ENCODE assay signal across 1 cellular context in the genomic region with DNA sequence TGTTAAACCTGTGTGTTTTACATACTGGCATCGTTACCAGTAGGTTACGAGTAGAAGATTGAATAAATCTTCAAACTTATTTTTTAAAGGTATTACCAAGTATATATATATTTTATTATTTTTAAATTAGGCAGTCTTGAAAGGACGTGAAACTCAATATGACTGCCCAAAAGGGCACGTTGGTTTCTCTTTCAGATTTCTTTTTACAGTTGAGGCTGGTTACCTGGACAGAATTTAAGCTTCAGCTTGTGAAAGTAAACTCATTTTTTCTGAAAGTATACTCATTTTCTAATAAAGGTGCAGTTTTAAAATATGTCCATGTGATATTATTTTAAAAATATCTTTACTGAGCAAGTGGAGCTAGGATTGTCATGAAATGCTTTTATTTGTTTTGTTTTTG.
TF ChIP-seq lines count a peak whose summit lies in the region.

No MANE protein-coding gene starts in this region.

TF ChIP-seq in SK-N-SH, 30 proteins besides CTCF, POLR2A, EP300 and RAD21 (continued from another document):
- TF ChIP-seq, protein P1, sequence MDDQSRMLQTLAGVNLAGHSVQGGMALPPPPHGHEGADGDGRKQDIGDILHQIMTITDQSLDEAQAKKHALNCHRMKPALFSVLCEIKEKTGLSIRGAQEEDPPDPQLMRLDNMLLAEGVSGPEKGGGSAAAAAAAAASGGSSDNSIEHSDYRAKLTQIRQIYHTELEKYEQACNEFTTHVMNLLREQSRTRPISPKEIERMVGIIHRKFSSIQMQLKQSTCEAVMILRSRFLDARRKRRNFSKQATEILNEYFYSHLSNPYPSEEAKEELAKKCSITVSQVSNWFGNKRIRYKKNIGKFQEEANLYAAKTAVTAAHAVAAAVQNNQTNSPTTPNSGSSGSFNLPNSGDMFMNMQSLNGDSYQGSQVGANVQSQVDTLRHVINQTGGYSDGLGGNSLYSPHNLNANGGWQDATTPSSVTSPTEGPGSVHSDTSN (IDR thresholded peaks at IDR 0.05) = no peak
- TF ChIP-seq FOXJ3 (CRISPR knock-in tag; IDR thresholded peaks at IDR 0.05) (no peak), RXRA (IDR thresholded peaks at IDR 0.05; ENCODE audit: borderline replicate concordance, low read depth) (no peak), MAX (IDR thresholded peaks at IDR 0.05; ENCODE audit: low read depth) (no peak), YY1 (IDR thresholded peaks at IDR 0.05; ENCODE audit: low read depth) (no peak), GATA2 (CRISPR knock-in tag; IDR thresholded peaks at IDR 0.05) (no peak), FOSL2 (IDR thresholded peaks at IDR 0.05; ENCODE audit: borderline replicate concordance, low read depth) (no peak)
- TF ChIP-seq, protein P2, sequence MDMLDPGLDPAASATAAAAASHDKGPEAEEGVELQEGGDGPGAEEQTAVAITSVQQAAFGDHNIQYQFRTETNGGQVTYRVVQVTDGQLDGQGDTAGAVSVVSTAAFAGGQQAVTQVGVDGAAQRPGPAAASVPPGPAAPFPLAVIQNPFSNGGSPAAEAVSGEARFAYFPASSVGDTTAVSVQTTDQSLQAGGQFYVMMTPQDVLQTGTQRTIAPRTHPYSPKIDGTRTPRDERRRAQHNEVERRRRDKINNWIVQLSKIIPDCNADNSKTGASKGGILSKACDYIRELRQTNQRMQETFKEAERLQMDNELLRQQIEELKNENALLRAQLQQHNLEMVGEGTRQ (IDR thresholded peaks at IDR 0.05; ENCODE audit: borderline replicate concordance, low read depth, low read length) = no peak
